Comparison of ENCODE assay signal across 8 cellular contexts in the genomic region with DNA sequence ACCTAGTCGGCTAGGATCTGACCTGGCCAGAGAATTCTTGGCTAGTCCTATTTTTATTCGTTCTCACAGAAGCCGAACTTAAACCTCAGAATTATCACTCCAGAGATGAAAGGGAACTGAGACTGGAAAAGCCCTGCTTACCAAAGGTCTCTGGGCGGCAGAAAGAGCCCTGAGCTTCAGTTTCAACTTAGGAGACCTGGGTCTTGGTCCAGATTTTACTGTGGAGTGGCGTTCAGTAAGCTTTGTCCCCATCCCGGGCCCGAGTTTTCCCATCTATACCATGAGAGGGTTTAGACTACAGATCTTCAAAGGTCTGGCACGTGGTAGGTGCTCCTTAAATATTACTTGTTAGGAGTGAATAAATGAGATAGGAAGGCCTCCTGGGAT. TPM values are rescaled to one million over a fixed set of nuclear protein-coding genes. Genes with fewer than 3 reads are reported as not detected.
DNase-seq lines count a peak whose midpoint lies in the region; ATAC-seq and TF ChIP-seq lines count a peak whose summit lies in the region.

No MANE protein-coding gene starts in this region.

- TF ChIP-seq EP300 in suprapubic skin (IDR thresholded peaks at IDR 0.05) = no peak

- no peaks in the 10 kb centered on the region for H3K9me3 Mint-ChIP-seq in activated T-helper 2 cell treated with anti-CD3 and anti-CD28 coated beads, Interferon-gamma antibody, Interleukin-2, Interleukin-4, amounts not matched to agents 10 μg/mL and 5 μg/mL and 100 μg/mL, durations not matched to agents 14 hours and 24 hours and 36 hours

- no peaks in the 10 kb centered on the region for H3K27me3 ChIP-seq in suprapubic skin

- H3K27me3 Mint-ChIP-seq in activated T-helper 2 cell treated with anti-CD3 and anti-CD28 coated beads, Interferon-gamma antibody, Interleukin-2, Interleukin-4, amounts not matched to agents 10 μg/mL and 5 μg/mL and 100 μg/mL, durations not matched to agents 14 hours and 24 hours and 36 hours (ENCODE audit: low read depth) = no peaks in the 10 kb centered on the region

- ATAC-seq in HG03280 (IDR thresholded peaks at IDR 0.05; ENCODE audit: unreplicated experiment) = peak; percentile 5

- peak overlapping the region; percentile 87 for H3K27ac Mint-ChIP-seq in activated T-helper 2 cell treated with anti-CD3 and anti-CD28 coated beads, Interferon-gamma antibody, Interleukin-2, Interleukin-4, amounts not matched to agents 10 μg/mL and 5 μg/mL and 100 μg/mL, durations not matched to agents 14 hours and 24 hours and 36 hours

- peak overlapping the region; percentile 75 for H3K4me3 ChIP-seq in suprapubic skin

- DNase-seq in DMS 273 (lab: John Stamatoyannopoulos, UW; ENCODE audit: unreplicated experiment) (peak; percentile 37), DMS 273 treated with DMSO at 0.1 percent for 48 hours (lab: John Stamatoyannopoulos, UW) (no peak), inferior parietal cortex (ENCODE audit: extremely low spot score) (peak; percentile 7), suprapubic skin (ENCODE audit: low spot score in 2 of 2) (no peak), SKM-1 (lab: John Stamatoyannopoulos, UW; ENCODE audit: unreplicated experiment) (no peak), NCI-H2196 (lab: John Stamatoyannopoulos, UW; ENCODE audit: unreplicated experiment) (no peak)
- DNase-seq in activated T-helper 2 cell treated with anti-CD3 and anti-CD28 coated beads, Interferon-gamma antibody, Interleukin-2, Interleukin-4, amounts not matched to agents 10 μg/mL and 5 μg/mL and 100 μg/mL, durations not matched to agents 14 hours and 24 hours and 36 hours (ENCODE audit: low spot score) = no peak

- TF ChIP-seq POLR2A in suprapubic skin (IDR thresholded peaks at IDR 0.05) = no peak

- peaks cover 8% of the 10 kb centered on the region for H3K4me1 ChIP-seq in suprapubic skin

- TF ChIP-seq CTCF in suprapubic skin (IDR thresholded peaks at IDR 0.05) = no peak

- intact Hi-C loops in activated T-helper 2 cell treated with anti-CD3 and anti-CD28 coated beads, Interferon-gamma antibody, Interleukin-2, Interleukin-4, amounts not matched to agents 10 μg/mL and 5 μg/mL and 100 μg/mL, durations not matched to agents 14 hours and 24 hours and 36 hours (cut with micrococcal nuclease) = loop anchor here (2.0 kb wide), 1 partner anchor 60 kb away; no protein-coding TSS in a partner anchor

- peaks cover 19% of the 10 kb centered on the region for H3K36me3 Mint-ChIP-seq in activated T-helper 2 cell treated with anti-CD3 and anti-CD28 coated beads, Interferon-gamma antibody, Interleukin-2, Interleukin-4, amounts not matched to agents 10 μg/mL and 5 μg/mL and 100 μg/mL, durations not matched to agents 14 hours and 24 hours and 36 hours (ENCODE audit: low read depth)

- H3K36me3 ChIP-seq in suprapubic skin = peaks cover 3% of the 10 kb centered on the region

- H3K9me3 ChIP-seq in suprapubic skin = no peaks in the 10 kb centered on the region

- WGBS in suprapubic skin = 6% methylated on average over 7 of the region's 8 CpGs

- peaks cover 28% of the 10 kb centered on the region for H3K4me1 Mint-ChIP-seq in activated T-helper 2 cell treated with anti-CD3 and anti-CD28 coated beads, Interferon-gamma antibody, Interleukin-2, Interleukin-4, amounts not matched to agents 10 μg/mL and 5 μg/mL and 100 μg/mL, durations not matched to agents 14 hours and 24 hours and 36 hours (ENCODE audit: low read depth)

- peak overlapping the region; percentile 49 for H3K27ac ChIP-seq in suprapubic skin

- peak overlapping the region; percentile 94 for H3K4me3 Mint-ChIP-seq in activated T-helper 2 cell treated with anti-CD3 and anti-CD28 coated beads, Interferon-gamma antibody, Interleukin-2, Interleukin-4, amounts not matched to agents 10 μg/mL and 5 μg/mL and 100 μg/mL, durations not matched to agents 14 hours and 24 hours and 36 hours (ENCODE audit: low read depth)

RNA-seq across cellular contexts. Expression of a gene that starts 0.5 kb away (rescaled TPM):
- 16.5 and 16.6 TPM in 2 replicates for total RNA-seq in activated T-helper 2 cell treated with anti-CD3 and anti-CD28 coated beads, Interferon-gamma antibody, Interleukin-2, Interleukin-4, amounts not matched to agents 10 μg/mL and 5 μg/mL and 100 μg/mL, durations not matched to agents 14 hours and 24 hours and 36 hours
- total RNA-seq in suprapubic skin = 10 to 100 TPM in 3 of 4 donors, 1 to 10 TPM in 1; 8.0 to 19.4 (median 12.6) TPM

RNA-seq across cellular contexts. Expression of a gene that starts 40.2 kb away (rescaled TPM):
- total RNA-seq in activated T-helper 2 cell treated with anti-CD3 and anti-CD28 coated beads, Interferon-gamma antibody, Interleukin-2, Interleukin-4, amounts not matched to agents 10 μg/mL and 5 μg/mL and 100 μg/mL, durations not matched to agents 14 hours and 24 hours and 36 hours = 169 and 173 TPM in 2 replicates
- total RNA-seq in suprapubic skin = 10 to 100 TPM; 16.3 to 34.5 (median 20.1) TPM

RNA-seq across cellular contexts. Expression of a gene that starts 40.4 kb away (rescaled TPM):
- 9.9 and 10.7 TPM in 2 replicates for total RNA-seq in activated T-helper 2 cell treated with anti-CD3 and anti-CD28 coated beads, Interferon-gamma antibody, Interleukin-2, Interleukin-4, amounts not matched to agents 10 μg/mL and 5 μg/mL and 100 μg/mL, durations not matched to agents 14 hours and 24 hours and 36 hours
- total RNA-seq in suprapubic skin = 10 to 100 TPM; 10.5 to 17.4 (median 13.7) TPM

Comparison
In these comparisons a context has a peak if more than half of its experiments do, and no peak if none do; other contexts are left out.
1. DNase-seq: peak in DMS 273 (single experiment) and inferior parietal cortex (single experiment); none in DMS 273 treated with DMSO at 0.1 percent for 48 hours (single experiment), activated T-helper 2 cell treated with anti-CD3 and anti-CD28 coated beads, Interferon-gamma antibody, Interleukin-2, Interleukin-4, amounts not matched to agents 10 μg/mL and 5 μg/mL and 100 μg/mL, durations not matched to agents 14 hours and 24 hours and 36 hours (single experiment), suprapubic skin (0 of 2), SKM-1 (single experiment) and NCI-H2196 (single experiment).